30 cellular contexts compared by ENCODE assay signal in the genomic region with DNA sequence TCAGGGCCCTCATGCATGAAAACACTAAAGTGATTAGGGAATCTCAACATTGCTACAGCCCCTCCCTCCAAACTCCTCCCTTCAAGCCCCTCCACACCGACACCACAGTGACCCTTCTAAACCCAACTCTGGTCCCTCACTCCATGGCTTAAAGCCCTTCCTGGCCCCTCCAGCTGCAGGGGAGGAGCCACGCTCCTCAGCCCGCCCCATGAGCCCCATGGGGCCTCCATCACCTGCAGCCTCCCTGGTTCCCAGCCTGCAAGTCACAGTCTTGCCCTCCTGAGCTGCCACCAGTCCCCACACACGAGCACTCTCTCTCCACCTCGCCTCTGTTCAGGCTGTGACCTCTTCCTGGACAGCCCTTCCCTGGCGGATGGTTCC. TPM values are rescaled to one million over a fixed set of nuclear protein-coding genes. Genes with fewer than 3 reads are reported as not detected.
"Had no signal": no experiment of that assay in that cellular context is flagged by ENCODE, and none has a peak within 500 bp of the region (broad histone marks: within the 10 kb centered on the region; RNA-seq: fewer than 3 reads in every experiment).

No MANE protein-coding gene starts in this region.

- H3K4me1 ChIP-seq: Peyer's patch had no signal

- H3K9me3 ChIP-seq: Peyer's patch had no signal

- H3K27ac ChIP-seq: brain microvascular endothelial cell, Peyer's patch, VCaP had no signal

- H3K4me3 ChIP-seq: Peyer's patch had no signal

- DNase-seq: activated B cell treated with CpG ODN at 0.5 μM for 24 hours; activated CD4-positive, alpha-beta memory T cell treated with anti-CD3 and anti-CD28 coated beads, Interleukin-2, amount 10 ng/mL, durations not matched to agents 7 days and 5 days; activated CD4-positive, alpha-beta T cell treated with anti-CD3 and anti-CD28 coated beads for 4 hours; activated CD4-positive, alpha-beta T cell treated with anti-CD3 and anti-CD28 coated beads, Interleukin-2, amount 50 U/mL, for 1 hour; activated CD4-positive, CD25-positive, alpha-beta regulatory T cell treated with anti-CD3 and anti-CD28 coated beads, Interleukin-2, amount 50 U/mL, for 72 hours; activated CD8-positive, alpha-beta memory T cell treated with anti-CD3 and anti-CD28 coated beads for 24 hours; activated CD8-positive, alpha-beta memory T cell treated with anti-CD3 and anti-CD28 coated beads, Interleukin-2, amount 10 ng/mL, durations not matched to agents 7 days and 5 days; activated CD8-positive, alpha-beta memory T cell treated with anti-CD3 and anti-CD28 coated beads, Interleukin-2, amount 50 U/mL, for 48 hours; activated effector memory CD4-positive, alpha-beta T cell treated with Interleukin-2 at 50 U/mL for 16 hours; activated naive CD4-positive, alpha-beta T cell treated with anti-CD3 and anti-CD28 coated beads, Interleukin-2, amount 10 ng/mL, durations not matched to agents 7 days and 5 days; activated naive CD8-positive, alpha-beta T cell treated with anti-CD3 and anti-CD28 coated beads for 36 hours; activated T-cell treated with anti-CD3 and anti-CD28 coated beads, Interleukin-2, amount 50 U/mL, for 48 hours; amniotic stem cell; brain microvascular endothelial cell; Karpas-422; NCI-H1105; NCI-H1417 treated with DMSO at 0.1 percent for 48 hours; NCI-H187 treated with DMSO at 0.1 percent for 48 hours; NCI-H2081 treated with DMSO at 0.1 percent for 48 hours; NCI-H345; NCI-H524 treated with DMSO at 0.1 percent for 48 hours; PC-3; Right ventricle myocardium superior; RPMI8226; SW 1271; T-helper 1 cell; T-helper 2 cell; T-helper 9 cell had no signal

- H3K27me3 ChIP-seq: Peyer's patch had no signal

- H3K36me3 ChIP-seq: brain microvascular endothelial cell, Peyer's patch had no signal

- ATAC-seq: activated CD8-positive, alpha-beta memory T cell treated with anti-CD3 and anti-CD28 coated beads, Interleukin-2, amount 10 ng/mL, durations not matched to agents 7 days and 5 days; PC-3 had no signal

RNA-seq across cellular contexts. Expression of a gene that starts 31.2 kb away (rescaled TPM):
- total RNA-seq: activated B cell treated with CpG ODN at 0.5 μM for 24 hours; activated CD4-positive, alpha-beta memory T cell treated with anti-CD3 and anti-CD28 coated beads, Interleukin-2, amount 10 ng/mL, durations not matched to agents 7 days and 5 days; activated CD8-positive, alpha-beta memory T cell treated with anti-CD3 and anti-CD28 coated beads, Interleukin-2, amount 10 ng/mL, durations not matched to agents 7 days and 5 days; activated naive CD8-positive, alpha-beta T cell treated with anti-CD3 and anti-CD28 coated beads for 36 hours had no signal
